Comparison of ENCODE assay signal across 8 cellular contexts in genomic region chr18:55588001-55588875, GRCh38. TPM values are rescaled to one million over a fixed set of nuclear protein-coding genes. Genes with fewer than 3 reads are reported as not detected.
DNase-seq lines count a peak whose midpoint lies in the region; ATAC-seq, FAIRE-seq and TF ChIP-seq lines count a peak whose summit lies in the region.

Gene TCF4 (minus strand): TSS chr18:55588192. CDS start chr18:55587116, 1,076 bp downstream.

- intact Hi-C loops in mucosa of descending colon (cut with DNase I, micrococcal nuclease) = loop anchor here (10.0 kb wide), 1 partner anchor 163 kb away; no protein-coding TSS in a partner anchor

- H2AFZ ChIP-seq in fibroblast of lung (ENCODE audit: low read length) = peak within 1 kb of the TSS; percentile 69

- peak within 1 kb of the TSS; percentile 59 to 88 (median 72) for H3K4me3 ChIP-seq in fibroblast of lung (replicated peaks in 1 of 4; ENCODE audit: control extremely low read depth in 1 of 4, insufficient read depth in 1 of 4, low read depth in 3 of 4, low read length in 4 of 4)
- H3K4me3 ChIP-seq in mucosa of descending colon = peak within 1 kb of the TSS; percentile 14
- peak within 1 kb of the TSS; percentile 88 for H3K4me3 ChIP-seq in thymus (ENCODE audit: low read length)

- WGBS in thymus = under 1% methylated on average over 66 of the region's 67 CpGs

- peaks cover 26% of the 10 kb centered on the region for H3K79me2 ChIP-seq in fibroblast of lung (ENCODE audit: control insufficient read depth, insufficient read depth, low read length)

- no peaks in the 10 kb centered on the region for H3K36me3 Mint-ChIP-seq in activated T-cell treated with anti-CD3 and anti-CD28 coated beads, Interleukin-2, amount 50 U/mL, for 4 hours (ENCODE audit: insufficient read depth)

- H3K4me3 Mint-ChIP-seq in activated T-cell treated with anti-CD3 and anti-CD28 coated beads, Interleukin-2, amount 50 U/mL, for 4 hours = peak within 1 kb of the TSS; percentile 74

- H3K9me3 Mint-ChIP-seq in activated T-cell treated with anti-CD3 and anti-CD28 coated beads, Interleukin-2, amount 50 U/mL, for 4 hours = no peaks in the 10 kb centered on the region

- no peaks in the 10 kb centered on the region for H4K20me1 ChIP-seq in fibroblast of lung (ENCODE audit: control insufficient read depth, extremely low read depth, insufficient read depth, low read length)

- peak; percentile 48 to 58 for ATAC-seq in activated T-cell treated with anti-CD3 and anti-CD28 coated beads, Interleukin-2, amount 50 U/mL, for 4 hours
- ATAC-seq in mucosa of descending colon = peak; percentile 23

- H3K27ac ChIP-seq in fibroblast of lung (ENCODE audit: insufficient read depth, low read length) = peak within 1 kb of the TSS; percentile 59
- peak within 1 kb of the TSS; percentile 96 for H3K27ac ChIP-seq in thymus (ENCODE audit: low read depth)

- peak; percentile 61 for FAIRE-seq in GM19239 (lab: Jason Lieb, UNC)

- peaks cover 19% of the 10 kb centered on the region for H3K4me1 Mint-ChIP-seq in activated T-cell treated with anti-CD3 and anti-CD28 coated beads, Interleukin-2, amount 50 U/mL, for 4 hours (ENCODE audit: low read depth)

- H3K9ac ChIP-seq in fibroblast of lung (ENCODE audit: insufficient read depth, low read length) = peak within 1 kb of the TSS; percentile 49

- peak within 1 kb of the TSS; percentile 98 for H3K4me2 ChIP-seq in fibroblast of lung (ENCODE audit: extremely low read depth, insufficient read depth, low read length)

- H3K36me3 ChIP-seq in fibroblast of lung (ENCODE audit: control insufficient read depth, insufficient read depth, low read length) (no peaks in the 10 kb centered on the region), mucosa of descending colon (ENCODE audit: low read depth) (no peaks in the 10 kb centered on the region), thymus (ENCODE audit: control insufficient read depth, insufficient read depth) (no peaks in the 10 kb centered on the region)

- H3K27me3 Mint-ChIP-seq in activated T-cell treated with anti-CD3 and anti-CD28 coated beads, Interleukin-2, amount 50 U/mL, for 4 hours (ENCODE audit: low read depth) = peaks cover 48% of the 10 kb centered on the region

- H3K27me3 ChIP-seq in fibroblast of lung (ENCODE audit: control insufficient read depth, insufficient read depth, low read length) (no peaks in the 10 kb centered on the region), thymus (ENCODE audit: control insufficient read depth, insufficient read depth) (no peaks in the 10 kb centered on the region)

- no peak for TF ChIP-seq CTCF in fibroblast of lung (conservative IDR thresholded peaks at IDR 0.05 in 1 of 2, IDR thresholded peaks at IDR 0.05 in 1 of 2; ENCODE audit: low read depth in 1 of 2, low read length in 2 of 2)
- no peak for TF ChIP-seq CTCF in mucosa of descending colon (IDR thresholded peaks at IDR 0.05)

- DNase-seq in AG08395 (ENCODE audit: low spot score) (peak; percentile 45), GM19239 (ENCODE audit: insufficient read length, low spot score) (no peak), NCI-H446 treated with DMSO at 0.1 percent for 48 hours (lab: John Stamatoyannopoulos, UW) (peak; percentile 62), fibroblast of lung (ENCODE audit: low read depth in 2 of 2) (peak; percentile 71 to 73), mucosa of descending colon (peak; percentile 30 to 60 (median 35)), cortex of kidney (lab: John Stamatoyannopoulos, UW) (no peak)
- DNase-seq in activated T-cell treated with anti-CD3 and anti-CD28 coated beads, Interleukin-2, amount 50 U/mL, for 4 hours = no peak

- H3K9me3 ChIP-seq in fibroblast of lung (ENCODE audit: control insufficient read depth, insufficient read depth, low read depth, low read length) (no peaks in the 10 kb centered on the region), mucosa of descending colon (no peaks in the 10 kb centered on the region), thymus (ENCODE audit: control insufficient read depth) (no peaks in the 10 kb centered on the region)

- H3K4me1 ChIP-seq in fibroblast of lung (ENCODE audit: control insufficient read depth, extremely low read depth, insufficient read depth, low read length) (peaks cover 4% of the 10 kb centered on the region), mucosa of descending colon (ENCODE audit: low read depth) (no peaks in the 10 kb centered on the region), thymus (ENCODE audit: control insufficient read depth, insufficient read depth, low read length) (peaks cover 5% of the 10 kb centered on the region)

RNA-seq across cellular contexts. Expression of gene TCF4, which starts in this region (rescaled TPM):
- total RNA-seq in activated T-cell treated with anti-CD3 and anti-CD28 coated beads, Interleukin-2, amount 50 U/mL, for 4 hours = 1 to 10 TPM in 2 of 3 donors, under 1 TPM in 1; 0.91 to 2.6 (median 1.3) TPM
- total RNA-seq in fibroblast of lung (49.1 and 57.6 TPM in 2 replicates), mucosa of descending colon (10 to 100 TPM; 20.7 to 88.2 (median 24.6) TPM)
- polyA plus RNA-seq in fibroblast of lung (42.3 and 48.9 TPM in 2 replicates), thymus (12.7 TPM)
- 20.2 and 28.5 TPM in 2 replicates for polyA plus RNA-seq in fibroblast of lung (2012)
- polyA minus RNA-seq in fibroblast of lung (ENCODE audit: low replicate concordance) = 97.6 and 116 TPM in 2 replicates

Comparison
In these comparisons a context has a peak if more than half of its experiments do, and no peak if none do; other contexts are left out.
1. RNA of gene TCF4 (total RNA-seq): 49.1 to 57.6 TPM in fibroblast of lung and 20.7 to 88.2 TPM in mucosa of descending colon; 0.91 to 2.6 TPM in activated T-cell treated with anti-CD3 and anti-CD28 coated beads, Interleukin-2, amount 50 U/mL, for 4 hours; every median in the first group is over 4 times any median in the second.
2. DNase-seq: peak in AG08395 (single experiment), NCI-H446 treated with DMSO at 0.1 percent for 48 hours (single experiment), fibroblast of lung (2 of 2) and mucosa of descending colon (3 of 3); none in GM19239 (single experiment), activated T-cell treated with anti-CD3 and anti-CD28 coated beads, Interleukin-2, amount 50 U/mL, for 4 hours (single experiment) and cortex of kidney (single experiment).
3. H3K4me3 ChIP-seq: peak in every context shown above with its lines; median percentile 88 in thymus; 72 in fibroblast of lung; 14 in mucosa of descending colon.